In genomic region chr12:131943876-131944275, GRCh38 we compare ENCODE assay signal across 15 cellular contexts.
"Had no signal": no experiment of that assay in that cellular context is flagged by ENCODE, and none has a peak within 500 bp of the region (broad histone marks: within the 10 kb centered on the region; RNA-seq: fewer than 3 reads in every experiment).

No MANE protein-coding gene starts in this region.

- H3K27ac ChIP-seq: gastrocnemius medialis, heart right ventricle, left lung had no signal

- H3K9me3 ChIP-seq: gastrocnemius medialis, heart right ventricle, left lung had no signal

- DNase-seq: activated naive CD8-positive, alpha-beta T cell treated with anti-CD3 and anti-CD28 coated beads for 36 hours; activated T-cell treated with anti-CD3 and anti-CD28 coated beads, Interleukin-2, amount 50 U/mL, for 4 hours; anterior cingulate cortex; effector memory CD8-positive, alpha-beta T cell; gastrocnemius medialis; heart right ventricle; mesendoderm; nephron progenitor cell; stimulated activated CD4-positive, alpha-beta T cell treated with anti-CD3 and anti-CD28 coated beads, Interleukin-2, amount 100 ng/mL, for 48 hours; substantia nigra had no signal

- H3K27me3 Mint-ChIP-seq: activated naive CD8-positive, alpha-beta T cell treated with anti-CD3 and anti-CD28 coated beads for 36 hours; effector memory CD8-positive, alpha-beta T cell; stimulated activated memory B cell treated with anti-CD40 and anti-IgM and Interleukin-4, amounts not matched to agents 10 μg/mL and 1 μg/mL and 100 μg/mL, for 72 hours; type B pancreatic cell had no signal

- H3K9me3 Mint-ChIP-seq: activated naive CD8-positive, alpha-beta T cell treated with anti-CD3 and anti-CD28 coated beads for 36 hours; activated T-cell treated with anti-CD3 and anti-CD28 coated beads, Interleukin-2, amount 50 U/mL, for 4 hours; effector memory CD8-positive, alpha-beta T cell; nephron progenitor cell; stimulated activated memory B cell treated with anti-CD40 and anti-IgM and Interleukin-4, amounts not matched to agents 10 μg/mL and 1 μg/mL and 100 μg/mL, for 72 hours; type B pancreatic cell had no signal

- H3K4me3 Mint-ChIP-seq: activated naive CD8-positive, alpha-beta T cell treated with anti-CD3 and anti-CD28 coated beads for 36 hours; activated T-cell treated with anti-CD3 and anti-CD28 coated beads, Interleukin-2, amount 50 U/mL, for 4 hours; effector memory CD8-positive, alpha-beta T cell; nephron progenitor cell; stimulated activated memory B cell treated with anti-CD40 and anti-IgM and Interleukin-4, amounts not matched to agents 10 μg/mL and 1 μg/mL and 100 μg/mL, for 72 hours; type B pancreatic cell had no signal

- H3K27ac Mint-ChIP-seq: activated naive CD8-positive, alpha-beta T cell treated with anti-CD3 and anti-CD28 coated beads for 36 hours; effector memory CD8-positive, alpha-beta T cell; nephron progenitor cell; stimulated activated memory B cell treated with anti-CD40 and anti-IgM and Interleukin-4, amounts not matched to agents 10 μg/mL and 1 μg/mL and 100 μg/mL, for 72 hours; type B pancreatic cell had no signal

- H3K4me3 ChIP-seq: gastrocnemius medialis, heart right ventricle, left lung had no signal

- H3K4me1 ChIP-seq: gastrocnemius medialis had no signal

- ATAC-seq: activated CD4-positive, CD25-positive, alpha-beta regulatory T cell treated with anti-CD3 and anti-CD28 coated beads, Interleukin-2, amount 50 U/mL, for 24 hours; activated T-cell treated with anti-CD3 and anti-CD28 coated beads, Interleukin-2, amount 50 U/mL, for 4 hours; effector memory CD8-positive, alpha-beta T cell; gastrocnemius medialis; left lung; Right ventricle myocardium inferior; stimulated activated memory B cell treated with anti-CD40 and anti-IgM and Interleukin-4, amounts not matched to agents 10 μg/mL and 1 μg/mL and 100 μg/mL, for 72 hours had no signal
